In the genomic region with DNA sequence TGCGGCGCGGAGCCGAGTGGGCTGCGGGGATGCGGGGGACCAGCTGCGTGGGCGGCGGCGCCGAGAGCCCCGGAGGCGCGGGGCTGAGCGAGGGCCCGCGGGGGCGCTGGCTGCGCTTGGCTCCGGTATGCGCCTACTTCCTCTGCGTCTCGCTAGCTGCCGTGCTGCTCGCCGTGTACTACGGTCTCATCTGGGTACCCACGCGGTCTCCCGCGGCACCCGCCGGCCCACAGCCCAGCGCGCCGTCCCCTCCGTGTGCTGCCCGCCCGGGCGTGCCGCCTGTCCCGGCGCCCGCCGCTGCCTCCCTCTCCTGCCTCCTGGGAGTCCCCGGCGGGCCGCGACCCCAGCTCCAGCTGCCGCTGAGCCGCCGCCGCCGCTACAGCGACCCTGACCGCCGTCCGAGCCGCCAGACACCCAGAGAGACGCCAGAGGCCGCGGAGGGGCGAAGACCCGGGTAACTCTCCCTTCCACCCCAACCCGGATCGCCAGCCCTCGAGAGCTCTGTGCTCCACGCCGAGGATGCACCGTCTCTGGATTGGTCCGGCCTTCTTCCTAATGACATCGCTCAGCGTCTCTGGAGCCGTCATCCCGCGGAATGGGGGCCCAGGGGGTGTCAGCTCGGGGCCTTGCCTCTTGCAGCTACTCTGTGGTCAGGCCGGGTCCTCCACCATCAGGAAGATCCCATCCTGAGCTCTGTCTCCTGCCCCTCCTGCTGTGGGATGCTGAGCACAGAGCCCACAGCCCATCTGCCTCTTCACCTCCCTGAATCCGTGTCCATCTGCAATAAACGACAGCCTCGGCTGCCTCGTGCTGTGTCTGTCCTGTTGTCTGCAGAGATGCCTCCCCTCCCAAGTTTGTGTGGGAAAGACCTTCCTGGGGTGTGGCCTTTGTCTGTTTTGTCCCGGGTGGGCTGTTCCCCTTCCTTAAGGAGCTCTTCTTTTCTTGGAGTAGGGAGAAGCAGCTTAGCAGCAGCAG, we compare ENCODE assay signal across 8 cellular contexts. TPM values are rescaled to one million over a fixed set of nuclear protein-coding genes. Genes with fewer than 3 reads are reported as not detected.
A peak's percentile ranks its signal among the peaks of the same experiment; 100 is the strongest.
DNase-seq lines count a peak whose midpoint lies in the region; ATAC-seq and TF ChIP-seq lines count a peak whose summit lies in the region.

No MANE protein-coding gene starts in this region.

- no peaks in the 10 kb centered on the region for H3K79me2 ChIP-seq in osteoblast (ENCODE audit: insufficient read depth, low read length)

- peaks cover 11% of the 10 kb centered on the region for H3K36me3 ChIP-seq in osteoblast (ENCODE audit: insufficient read depth, low read length)

- peaks cover 16% of the 10 kb centered on the region for H3K4me1 Mint-ChIP-seq in T-helper 1 cell treated with Interleukin-12 subunit alpha and Interleukin-12 subunit beta and Interleukin-4 antibody, amounts not matched to agents 30 μg/mL and 1 μg/mL, for 36 hours (ENCODE audit: low read depth)

- no peaks in the 10 kb centered on the region for H3K27me3 Mint-ChIP-seq in T-helper 1 cell treated with Interleukin-12 subunit alpha and Interleukin-12 subunit beta and Interleukin-4 antibody, amounts not matched to agents 30 μg/mL and 1 μg/mL, for 36 hours (ENCODE audit: low read depth)

- no peaks in the 10 kb centered on the region for H3K9me3 ChIP-seq in osteoblast (ENCODE audit: low read depth, low read length)

- peaks cover 15% of the 10 kb centered on the region for H3K36me3 Mint-ChIP-seq in T-helper 1 cell treated with Interleukin-12 subunit alpha and Interleukin-12 subunit beta and Interleukin-4 antibody, amounts not matched to agents 30 μg/mL and 1 μg/mL, for 36 hours (ENCODE audit: low read depth)

- peak overlapping the region; percentile 62 for H3K4me3 Mint-ChIP-seq in T-helper 1 cell treated with Interleukin-12 subunit alpha and Interleukin-12 subunit beta and Interleukin-4 antibody, amounts not matched to agents 30 μg/mL and 1 μg/mL, for 36 hours

- peak overlapping the region; percentile 96 for H3K27ac ChIP-seq in osteoblast (ENCODE audit: low read depth, low read length)

- peak overlapping the region; percentile 67; the same call in 1 of the 2 replicates for H3K4me3 ChIP-seq in GM08714 (ENCODE audit: low read length)
- H3K4me3 ChIP-seq in fibroblast of mammary gland (ENCODE audit: control insufficient read depth, low read depth, low read length) = peak overlapping the region; percentile 44
- peak overlapping the region; percentile 68 for H3K4me3 ChIP-seq in osteoblast (ENCODE audit: insufficient read depth, low read length)

- peaks cover 12% of the 10 kb centered on the region for H4K20me1 ChIP-seq in osteoblast (ENCODE audit: insufficient read depth, low read length)

- peak overlapping the region; percentile 43 for H3K27ac Mint-ChIP-seq in T-helper 1 cell treated with Interleukin-12 subunit alpha and Interleukin-12 subunit beta and Interleukin-4 antibody, amounts not matched to agents 30 μg/mL and 1 μg/mL, for 36 hours

- H3K27me3 ChIP-seq in osteoblast (ENCODE audit: insufficient read depth, low read length) = no peaks in the 10 kb centered on the region

- DNase-seq in fibroblast of mammary gland (ENCODE audit: low read depth) (peak; percentile 28), osteoblast (ENCODE audit: insufficient read length, low spot score, missing footprints) (peak; percentile 87)
- DNase-seq in effector CD4-positive, alpha-beta T cell = no peak

- peak; percentile 25 for ATAC-seq in HG02763 (IDR thresholded peaks at IDR 0.05; ENCODE audit: unreplicated experiment)
- no peak for ATAC-seq in GM21737 (IDR thresholded peaks at IDR 0.05; ENCODE audit: unreplicated experiment)
- no peak for ATAC-seq in GM18517 (IDR thresholded peaks at IDR 0.05; ENCODE audit: unreplicated experiment)

- TF ChIP-seq CTCF in fibroblast of mammary gland (conservative IDR thresholded peaks at IDR 0.05; ENCODE audit: control insufficient read depth, insufficient read depth, low read depth, low read length) (no peak), osteoblast (IDR thresholded peaks at IDR 0.05; ENCODE audit: extremely low read depth, low read depth, low read length) (no peak)

- peaks cover 48% of the 10 kb centered on the region for H3K4me1 ChIP-seq in osteoblast (ENCODE audit: insufficient read depth, low read length)

- H2AFZ ChIP-seq in osteoblast (ENCODE audit: low read length) = no peak overlapping the region

- peak overlapping the region; percentile 83 for H3K4me2 ChIP-seq in osteoblast (ENCODE audit: insufficient read depth, low read length)

- H3K9me3 Mint-ChIP-seq in T-helper 1 cell treated with Interleukin-12 subunit alpha and Interleukin-12 subunit beta and Interleukin-4 antibody, amounts not matched to agents 30 μg/mL and 1 μg/mL, for 36 hours = no peaks in the 10 kb centered on the region

RNA-seq across cellular contexts. Expression of a gene that starts 0.5 kb away (rescaled TPM):
- total RNA-seq in osteoblast = 2.5 and 4.4 TPM in 2 replicates

RNA-seq across cellular contexts. Expression of a gene that starts 18.9 kb away (rescaled TPM):
- total RNA-seq in osteoblast = 7.6 and 8.0 TPM in 2 replicates

RNA-seq across cellular contexts. Expression of a gene that starts 34.5 kb away (rescaled TPM):
- 0.29 and 0.72 TPM in 2 replicates for total RNA-seq in osteoblast

RNA-seq across cellular contexts. Expression of a gene that starts 44.2 kb away (rescaled TPM):
- 26.8 and 28.2 TPM in 2 replicates for total RNA-seq in osteoblast

RNA-seq across cellular contexts. Expression of a gene that starts 56.8 kb away (rescaled TPM):
- 2.5 and 3.5 TPM in 2 replicates for total RNA-seq in osteoblast
